1 cellular context compared by ENCODE assay signal in the genomic region with DNA sequence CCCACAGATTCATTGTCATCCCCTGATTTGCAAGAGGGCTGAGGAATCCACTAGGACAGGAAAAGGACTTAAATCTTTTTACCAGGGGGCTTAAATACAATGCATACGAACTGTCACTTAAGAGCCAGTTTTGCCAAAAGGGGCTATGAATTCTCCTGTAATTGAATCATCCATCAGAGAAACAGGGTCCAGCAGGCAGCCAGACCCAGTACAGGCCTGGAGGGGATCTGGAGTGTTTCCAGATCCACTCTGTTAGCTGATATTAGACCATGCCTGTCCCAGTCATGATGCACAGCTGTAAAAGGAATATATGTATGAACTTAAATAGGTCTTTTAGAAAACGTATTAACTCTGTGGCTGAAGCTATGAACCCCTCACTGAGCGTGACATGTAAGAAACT.
TF ChIP-seq lines count a peak whose summit lies in the region.

No MANE protein-coding gene starts in this region.

TF ChIP-seq in SK-N-SH, 30 proteins besides CTCF, POLR2A, EP300 and RAD21 (continued from another document):
- TF ChIP-seq, protein P1, sequence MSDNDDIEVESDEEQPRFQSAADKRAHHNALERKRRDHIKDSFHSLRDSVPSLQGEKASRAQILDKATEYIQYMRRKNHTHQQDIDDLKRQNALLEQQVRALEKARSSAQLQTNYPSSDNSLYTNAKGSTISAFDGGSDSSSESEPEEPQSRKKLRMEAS (IDR thresholded peaks at IDR 0.05; ENCODE audit: low read depth): no peak
- TF ChIP-seq FOXJ3 (CRISPR knock-in tag; IDR thresholded peaks at IDR 0.05) (no peak), MXI1 (IDR thresholded peaks at IDR 0.05; ENCODE audit: low read depth, low read length) (no peak), GATA2 (CRISPR knock-in tag; IDR thresholded peaks at IDR 0.05) (no peak; the same call in 1 of the 2 replicates), MEF2A (IDR thresholded peaks at IDR 0.05; ENCODE audit: borderline replicate concordance, low read depth) (no peak), TEAD4 (IDR thresholded peaks at IDR 0.05; ENCODE audit: borderline replicate concordance, insufficient read depth) (no peak), NFIC (IDR thresholded peaks at IDR 0.05; ENCODE audit: borderline replicate concordance) (peak; percentile 8; the same call in 1 of the 2 replicates), RXRA (IDR thresholded peaks at IDR 0.05; ENCODE audit: borderline replicate concordance, low read depth) (no peak), EZH2phosphoT487 (IDR thresholded peaks at IDR 0.05; ENCODE audit: borderline replicate concordance, low read depth) (no peak), SMC3 (IDR thresholded peaks at IDR 0.05; ENCODE audit: low read depth, low read length) (no peak), ELF1 (IDR thresholded peaks at IDR 0.05) (no peak)
- TF ChIP-seq, protein P2, sequence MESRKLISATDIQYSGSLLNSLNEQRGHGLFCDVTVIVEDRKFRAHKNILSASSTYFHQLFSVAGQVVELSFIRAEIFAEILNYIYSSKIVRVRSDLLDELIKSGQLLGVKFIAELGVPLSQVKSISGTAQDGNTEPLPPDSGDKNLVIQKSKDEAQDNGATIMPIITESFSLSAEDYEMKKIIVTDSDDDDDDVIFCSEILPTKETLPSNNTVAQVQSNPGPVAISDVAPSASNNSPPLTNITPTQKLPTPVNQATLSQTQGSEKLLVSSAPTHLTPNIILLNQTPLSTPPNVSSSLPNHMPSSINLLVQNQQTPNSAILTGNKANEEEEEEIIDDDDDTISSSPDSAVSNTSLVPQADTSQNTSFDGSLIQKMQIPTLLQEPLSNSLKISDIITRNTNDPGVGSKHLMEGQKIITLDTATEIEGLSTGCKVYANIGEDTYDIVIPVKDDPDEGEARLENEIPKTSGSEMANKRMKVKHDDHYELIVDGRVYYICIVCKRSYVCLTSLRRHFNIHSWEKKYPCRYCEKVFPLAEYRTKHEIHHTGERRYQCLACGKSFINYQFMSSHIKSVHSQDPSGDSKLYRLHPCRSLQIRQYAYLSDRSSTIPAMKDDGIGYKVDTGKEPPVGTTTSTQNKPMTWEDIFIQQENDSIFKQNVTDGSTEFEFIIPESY (IDR thresholded peaks at IDR 0.05; ENCODE audit: borderline replicate concordance, low read depth): no peak
